1 cellular context compared by ENCODE assay signal in genomic region chr20:47501483-47502270, GRCh38.
A peak's percentile ranks its signal among the peaks of the same experiment; 100 is the strongest.
TF ChIP-seq lines count a peak whose summit lies in the region.

Gene NCOA3 (plus strand): TSS chr20:47501887. CDS start chr20:47622248, 120,361 bp downstream.

TF ChIP-seq in HepG2, 621 proteins besides CTCF, POLR2A, EP300 and RAD21 (continued from another document and continues in another):
- TF ChIP-seq, protein P1, sequence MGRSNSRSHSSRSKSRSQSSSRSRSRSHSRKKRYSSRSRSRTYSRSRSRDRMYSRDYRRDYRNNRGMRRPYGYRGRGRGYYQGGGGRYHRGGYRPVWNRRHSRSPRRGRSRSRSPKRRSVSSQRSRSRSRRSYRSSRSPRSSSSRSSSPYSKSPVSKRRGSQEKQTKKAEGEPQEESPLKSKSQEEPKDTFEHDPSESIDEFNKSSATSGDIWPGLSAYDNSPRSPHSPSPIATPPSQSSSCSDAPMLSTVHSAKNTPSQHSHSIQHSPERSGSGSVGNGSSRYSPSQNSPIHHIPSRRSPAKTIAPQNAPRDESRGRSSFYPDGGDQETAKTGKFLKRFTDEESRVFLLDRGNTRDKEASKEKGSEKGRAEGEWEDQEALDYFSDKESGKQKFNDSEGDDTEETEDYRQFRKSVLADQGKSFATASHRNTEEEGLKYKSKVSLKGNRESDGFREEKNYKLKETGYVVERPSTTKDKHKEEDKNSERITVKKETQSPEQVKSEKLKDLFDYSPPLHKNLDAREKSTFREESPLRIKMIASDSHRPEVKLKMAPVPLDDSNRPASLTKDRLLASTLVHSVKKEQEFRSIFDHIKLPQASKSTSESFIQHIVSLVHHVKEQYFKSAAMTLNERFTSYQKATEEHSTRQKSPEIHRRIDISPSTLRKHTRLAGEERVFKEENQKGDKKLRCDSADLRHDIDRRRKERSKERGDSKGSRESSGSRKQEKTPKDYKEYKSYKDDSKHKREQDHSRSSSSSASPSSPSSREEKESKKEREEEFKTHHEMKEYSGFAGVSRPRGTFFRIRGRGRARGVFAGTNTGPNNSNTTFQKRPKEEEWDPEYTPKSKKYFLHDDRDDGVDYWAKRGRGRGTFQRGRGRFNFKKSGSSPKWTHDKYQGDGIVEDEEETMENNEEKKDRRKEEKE (IDR thresholded peaks at IDR 0.05): no peak
- TF ChIP-seq TEAD2 (CRISPR knock-in tag; IDR thresholded peaks at IDR 0.05): no peak
- peak; percentile 72 for TF ChIP-seq CREB1 (IDR thresholded peaks at IDR 0.05)
- TF ChIP-seq CREB1 (CRISPR knock-in tag; IDR thresholded peaks at IDR 0.05): no peak
- peak; percentile 85 for TF ChIP-seq FOXA3 (CRISPR knock-in tag; IDR thresholded peaks at IDR 0.05)
- no peak for TF ChIP-seq MTA3 (CRISPR knock-in tag; IDR thresholded peaks at IDR 0.05)
- peak; percentile 71 for TF ChIP-seq SRSF4 (IDR thresholded peaks at IDR 0.05; ENCODE audit: low read depth, low read length, poor library complexity, severe bottlenecking)
- TF ChIP-seq E2F5 (CRISPR knock-in tag; conservative IDR thresholded peaks at IDR 0.05): no peak
- TF ChIP-seq, protein P2, sequence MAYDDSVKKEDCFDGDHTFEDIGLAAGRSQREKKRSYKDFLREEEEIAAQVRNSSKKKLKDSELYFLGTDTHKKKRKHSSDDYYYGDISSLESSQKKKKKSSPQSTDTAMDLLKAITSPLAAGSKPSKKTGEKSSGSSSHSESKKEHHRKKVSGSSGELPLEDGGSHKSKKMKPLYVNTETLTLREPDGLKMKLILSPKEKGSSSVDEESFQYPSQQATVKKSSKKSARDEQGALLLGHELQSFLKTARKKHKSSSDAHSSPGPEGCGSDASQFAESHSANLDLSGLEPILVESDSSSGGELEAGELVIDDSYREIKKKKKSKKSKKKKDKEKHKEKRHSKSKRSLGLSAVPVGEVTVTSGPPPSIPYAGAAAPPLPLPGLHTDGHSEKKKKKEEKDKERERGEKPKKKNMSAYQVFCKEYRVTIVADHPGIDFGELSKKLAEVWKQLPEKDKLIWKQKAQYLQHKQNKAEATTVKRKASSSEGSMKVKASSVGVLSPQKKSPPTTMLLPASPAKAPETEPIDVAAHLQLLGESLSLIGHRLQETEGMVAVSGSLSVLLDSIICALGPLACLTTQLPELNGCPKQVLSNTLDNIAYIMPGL (CRISPR knock-in tag; IDR thresholded peaks at IDR 0.05; ENCODE audit: borderline replicate concordance in 1 of 2, low read depth in 1 of 2): peak; percentile 98 to 99
- peak; percentile 93 for TF ChIP-seq ETV5 (CRISPR knock-in tag; IDR thresholded peaks at IDR 0.05; ENCODE audit: borderline replicate concordance)
- TF ChIP-seq GPBP1L1 (CRISPR knock-in tag; IDR thresholded peaks at IDR 0.05): no peak
- TF ChIP-seq ZNF33B (CRISPR knock-in tag; IDR thresholded peaks at IDR 0.05): peak; percentile 90; the same call in 1 of the 2 replicates
- peak; percentile 45; the same call in 1 of the 2 replicates for TF ChIP-seq SOX13 (IDR thresholded peaks at IDR 0.05)
- TF ChIP-seq SOX13 (CRISPR knock-in tag; conservative IDR thresholded peaks at IDR 0.05 in 1 of 2, IDR thresholded peaks at IDR 0.05 in 1 of 2): peak in 1 of 2 experiments; percentile 84; a peak in 2 of 4 replicates
- no peak for TF ChIP-seq ZFP41 (CRISPR knock-in tag; IDR thresholded peaks at IDR 0.05; ENCODE audit: borderline replicate concordance)
- peak; percentile 94; the same call in 1 of the 2 replicates for TF ChIP-seq ZNF30 (CRISPR knock-in tag; IDR thresholded peaks at IDR 0.05)
- TF ChIP-seq GZF1 (CRISPR knock-in tag; IDR thresholded peaks at IDR 0.05): peak; percentile 95
- TF ChIP-seq PAWR (CRISPR knock-in tag; IDR thresholded peaks at IDR 0.05; ENCODE audit: borderline replicate concordance): no peak; the same call in 1 of the 2 replicates
- TF ChIP-seq ZNF619 (CRISPR knock-in tag; IDR thresholded peaks at IDR 0.05): peak; percentile 97; the same call in 1 of the 2 replicates
- TF ChIP-seq ZNF580 (CRISPR knock-in tag; IDR thresholded peaks at IDR 0.05; ENCODE audit: borderline replicate concordance, low read depth): peak; percentile 98
- TF ChIP-seq SRSF1 (optimal IDR thresholded peaks at IDR 0.05; ENCODE audit: low read depth, low read length): peak; percentile 94
- TF ChIP-seq MNT (IDR thresholded peaks at IDR 0.05): peak; percentile 65
- peak; percentile 70; the same call in 1 of the 2 replicates for TF ChIP-seq RNF2 (conservative IDR thresholded peaks at IDR 0.05; ENCODE audit: low read depth)
- peak; percentile 84 for TF ChIP-seq TFE3 (CRISPR knock-in tag; IDR thresholded peaks at IDR 0.05)
- peak; percentile 91; the same call in 1 of the 2 replicates for TF ChIP-seq ZNF761 (CRISPR knock-in tag; conservative IDR thresholded peaks at IDR 0.05)
- peak; percentile 96 for TF ChIP-seq ZNF749 (CRISPR knock-in tag; IDR thresholded peaks at IDR 0.05; ENCODE audit: borderline replicate concordance)
- peak; percentile 86 for TF ChIP-seq PHF20 (CRISPR knock-in tag; IDR thresholded peaks at IDR 0.05)
- TF ChIP-seq ZIK1 (CRISPR knock-in tag; IDR thresholded peaks at IDR 0.05; ENCODE audit: borderline replicate concordance, low read depth): peak; percentile 90; the same call in 1 of the 2 replicates
- peak; percentile 35 for TF ChIP-seq TAF15 (IDR thresholded peaks at IDR 0.05; ENCODE audit: low read depth, low read length, poor library complexity, severe bottlenecking)
- TF ChIP-seq ZKSCAN5 (CRISPR knock-in tag; IDR thresholded peaks at IDR 0.05): peak; percentile 77
- no peak; the same call in 1 of the 2 replicates for TF ChIP-seq BORCS8-MEF2B (CRISPR knock-in tag; IDR thresholded peaks at IDR 0.05)
- TF ChIP-seq ZNF724P (CRISPR knock-in tag; IDR thresholded peaks at IDR 0.05; ENCODE audit: borderline replicate concordance): peak; percentile 94
- TF ChIP-seq RAD51 (IDR thresholded peaks at IDR 0.05; ENCODE audit: borderline replicate concordance): no peak
- TF ChIP-seq ZNF549 (CRISPR knock-in tag; IDR thresholded peaks at IDR 0.05): no peak
- TF ChIP-seq, protein P3, sequence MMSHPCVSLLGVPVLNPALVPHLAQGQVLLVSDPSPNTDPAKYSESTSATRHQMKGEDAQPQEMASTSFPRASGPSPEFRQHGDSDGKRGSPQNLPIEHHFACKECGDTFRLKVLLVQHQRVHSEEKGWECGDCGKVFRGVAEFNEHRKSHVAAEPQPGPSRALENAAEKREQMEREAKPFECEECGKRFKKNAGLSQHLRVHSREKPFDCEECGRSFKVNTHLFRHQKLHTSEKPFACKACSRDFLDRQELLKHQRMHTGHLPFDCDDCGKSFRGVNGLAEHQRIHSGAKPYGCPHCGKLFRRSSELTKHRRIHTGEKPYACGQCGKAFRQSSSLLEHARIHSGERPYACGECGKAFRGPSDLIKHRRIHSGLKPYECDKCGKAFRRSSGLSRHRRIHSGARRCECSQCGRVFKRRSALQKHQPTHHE (CRISPR knock-in tag; IDR thresholded peaks at IDR 0.05; ENCODE audit: borderline replicate concordance): peak; percentile 99
- peak; percentile 69 for TF ChIP-seq FOSL2 (CRISPR knock-in tag; IDR thresholded peaks at IDR 0.05)
- TF ChIP-seq KAT7 (CRISPR knock-in tag; IDR thresholded peaks at IDR 0.05; ENCODE audit: borderline replicate concordance): peak; percentile 99; the same call in 1 of the 2 replicates
- TF ChIP-seq HMGXB3 (CRISPR knock-in tag; IDR thresholded peaks at IDR 0.05; ENCODE audit: borderline replicate concordance): peak; percentile 95
- TF ChIP-seq DMAP1 (CRISPR knock-in tag; IDR thresholded peaks at IDR 0.05): peak; percentile 96
- peak; percentile 99 for TF ChIP-seq ZNF598 (CRISPR knock-in tag; IDR thresholded peaks at IDR 0.05; ENCODE audit: borderline replicate concordance)
- TF ChIP-seq ZNF180 (CRISPR knock-in tag; IDR thresholded peaks at IDR 0.05; ENCODE audit: borderline replicate concordance, low read depth): 0 out of 2 replicates have a peak, but pooled peaks have one; percentile 49
- peak; percentile 78 for TF ChIP-seq HIC2 (CRISPR knock-in tag; IDR thresholded peaks at IDR 0.05; ENCODE audit: low read depth)
- peak; percentile 76; the same call in 1 of the 2 replicates for TF ChIP-seq PAX8 (CRISPR knock-in tag; IDR thresholded peaks at IDR 0.05; ENCODE audit: borderline replicate concordance)
- no peak for TF ChIP-seq NKX3-1 (CRISPR knock-in tag; IDR thresholded peaks at IDR 0.05)
